ENCODE assay signal across 13 cellular contexts in genomic region chr1:196779093-196779492, GRCh38.
"Had no signal": no experiment of that assay in that cellular context is flagged by ENCODE, and none has a peak within 500 bp of the region (broad histone marks: within the 10 kb centered on the region; RNA-seq: fewer than 3 reads in every experiment).

No MANE protein-coding gene starts in this region.

- ATAC-seq: activated T-cell treated with anti-CD3 and anti-CD28 coated beads, Interleukin-2, amount 50 U/mL, for 4 hours; gastrocnemius medialis; left lung had no signal

- H3K4me3 Mint-ChIP-seq: activated naive CD8-positive, alpha-beta T cell treated with anti-CD3 and anti-CD28 coated beads, Interleukin-2, amount 10 ng/mL, durations not matched to agents 7 days and 5 days; activated T-cell treated with anti-CD3 and anti-CD28 coated beads, Interleukin-2, amount 50 U/mL, for 4 hours had no signal

- DNase-seq: activated CD4-positive, alpha-beta T cell treated with anti-CD3 and anti-CD28 coated beads for 1 hour; activated CD4-positive, alpha-beta T cell treated with anti-CD3 and anti-CD28 coated beads, Interleukin-2, amount 50 U/mL, for 48 hours; activated naive CD8-positive, alpha-beta T cell treated with anti-CD3 and anti-CD28 coated beads, Interleukin-2, amount 10 ng/mL, durations not matched to agents 7 days and 5 days; activated T-cell treated with anti-CD3 and anti-CD28 coated beads, Interleukin-2, amount 50 U/mL, for 4 hours; anterior cingulate cortex; gastrocnemius medialis; left lung; stimulated activated CD4-positive, alpha-beta T cell treated with anti-CD3 and anti-CD28 coated beads, Interleukin-12 subunit alpha, Interleukin-12 subunit beta, amount 100 ng/mL, for 4 hours; stimulated activated naive CD4-positive, alpha-beta T cell; substantia nigra; T-helper 9 cell; transverse colon had no signal

- H3K27ac Mint-ChIP-seq: activated naive CD8-positive, alpha-beta T cell treated with anti-CD3 and anti-CD28 coated beads, Interleukin-2, amount 10 ng/mL, durations not matched to agents 7 days and 5 days had no signal

- H3K4me3 ChIP-seq: breast epithelium, gastrocnemius medialis, left lung, transverse colon had no signal

- H3K9me3 Mint-ChIP-seq: activated naive CD8-positive, alpha-beta T cell treated with anti-CD3 and anti-CD28 coated beads, Interleukin-2, amount 10 ng/mL, durations not matched to agents 7 days and 5 days; activated T-cell treated with anti-CD3 and anti-CD28 coated beads, Interleukin-2, amount 50 U/mL, for 4 hours had no signal

- H3K36me3 Mint-ChIP-seq: activated naive CD8-positive, alpha-beta T cell treated with anti-CD3 and anti-CD28 coated beads, Interleukin-2, amount 10 ng/mL, durations not matched to agents 7 days and 5 days had no signal

- H3K4me1 Mint-ChIP-seq: activated naive CD8-positive, alpha-beta T cell treated with anti-CD3 and anti-CD28 coated beads, Interleukin-2, amount 10 ng/mL, durations not matched to agents 7 days and 5 days had no signal

- H3K27me3 Mint-ChIP-seq: activated naive CD8-positive, alpha-beta T cell treated with anti-CD3 and anti-CD28 coated beads, Interleukin-2, amount 10 ng/mL, durations not matched to agents 7 days and 5 days had no signal
